Comparison of ENCODE assay signal across 12 cellular contexts in genomic region chr15:43852607-43853006, GRCh38. TPM values are rescaled to one million over a fixed set of nuclear protein-coding genes. Genes with fewer than 3 reads are reported as not detected.
"Had no signal": no experiment of that assay in that cellular context is flagged by ENCODE, and none has a peak within 500 bp of the region (broad histone marks: within the 10 kb centered on the region; RNA-seq: fewer than 3 reads in every experiment).

No MANE protein-coding gene starts in this region.

- H3K9ac ChIP-seq: GM23248 had no signal

- H3K9me3 Mint-ChIP-seq: GM23338, H9, HFFc6 had no signal

- H3K9me3 ChIP-seq: HAP-1 had no signal

- H3K4me1 ChIP-seq: HAP-1 had no signal

- ATAC-seq: GM23338, HCT116 had no signal

- H2AFZ ChIP-seq: GM23248, GM23338 had no signal

- H3K4me3 ChIP-seq: GM23248, GM23338, HAP-1 had no signal

- DNase-seq: GM23248, GOT3, H7, H9, HCEC 1CT, HFFc6 had no signal

- H3K27ac ChIP-seq: GM23248 had no signal

- H3K4me3 Mint-ChIP-seq: GM23338, H9, HFFc6 had no signal

- FAIRE-seq: H1, H54 had no signal

- H3K27ac Mint-ChIP-seq: GM23338, H9, HFFc6 had no signal

- H3K4me2 ChIP-seq: GM23338 had no signal

- H3K4me1 Mint-ChIP-seq: GM23338, H9 had no signal

RNA-seq across cellular contexts. Expression of gene SERINC4, which starts 52.6 kb away (rescaled TPM):
- total RNA-seq: GM23248, GM23338, H1, H4 had no signal
- polyA plus RNA-seq: GM23248, GM23338 had no signal
